In genomic region chr9:108742191-108742590, GRCh38 we compare ENCODE assay signal across 7 cellular contexts.
"Had no signal": no experiment of that assay in that cellular context is flagged by ENCODE, and none has a peak within 500 bp of the region (broad histone marks: within the 10 kb centered on the region; RNA-seq: fewer than 3 reads in every experiment).

No MANE protein-coding gene starts in this region.

- H3K4me3 Mint-ChIP-seq: H9 had no signal

- H3K9ac ChIP-seq: GM23248 had no signal

- H3K27ac Mint-ChIP-seq: H9 had no signal

- H3K27ac ChIP-seq: GM23248 had no signal

- FAIRE-seq: H54, HTR-8/SVneo had no signal

- H3K9me3 Mint-ChIP-seq: H9 had no signal

- H3K4me3 ChIP-seq: GM23248 had no signal

- DNase-seq: GM23248, GOT3, H9, HCEC 1CT, IMR-90 had no signal

- H2AFZ ChIP-seq: GM23248 had no signal
